ENCODE assay signal across 16 cellular contexts in the genomic region with DNA sequence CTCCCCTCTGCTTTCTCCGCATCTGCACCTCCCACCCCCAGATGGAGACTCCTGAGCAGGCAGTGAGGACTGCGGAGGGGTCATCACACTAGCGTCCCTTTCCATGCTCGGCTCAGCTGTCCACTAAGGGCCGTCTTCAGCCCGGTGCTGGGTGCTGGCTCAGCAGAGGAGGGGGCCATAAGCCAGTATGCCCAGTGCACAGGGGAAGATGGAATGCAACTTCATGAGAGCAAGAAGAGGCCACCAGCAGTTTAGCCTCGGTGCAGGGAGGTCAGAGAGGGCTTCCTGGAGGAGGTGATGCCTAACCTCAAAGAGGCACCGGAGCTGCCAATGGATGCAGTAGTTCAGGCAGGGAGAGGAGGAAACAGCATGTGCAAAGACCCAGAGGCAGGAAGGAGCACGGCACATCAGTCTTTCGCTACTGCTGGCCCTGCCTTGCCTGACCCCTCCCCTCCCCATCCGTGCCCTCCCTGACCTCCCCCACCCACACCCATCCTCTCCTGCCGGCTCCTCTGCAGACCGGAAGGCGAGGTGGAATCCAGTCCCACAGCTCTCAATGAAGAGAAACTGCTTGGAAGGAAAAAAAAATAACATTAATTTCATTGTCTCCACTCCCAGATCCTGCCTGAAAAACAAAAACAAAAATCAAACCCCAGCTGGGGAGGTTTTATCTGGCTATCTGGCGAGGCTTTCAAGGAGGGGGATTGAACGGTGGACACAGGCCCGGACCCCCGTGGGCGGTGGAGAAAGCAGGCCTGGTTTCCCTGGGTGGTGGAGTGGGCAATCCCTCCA. TPM values are rescaled to one million over a fixed set of nuclear protein-coding genes. Genes with fewer than 3 reads are reported as not detected.
DNase-seq lines count a peak whose midpoint lies in the region; ATAC-seq and TF ChIP-seq lines count a peak whose summit lies in the region.
"Had no signal": no experiment of that assay in that cellular context is flagged by ENCODE, and none has a peak within 500 bp of the region (broad histone marks: within the 10 kb centered on the region; RNA-seq: fewer than 3 reads in every experiment).

No MANE protein-coding gene starts in this region.

- H3K4me3 Mint-ChIP-seq in endothelial cell (ENCODE audit: unreplicated experiment) (no peak overlapping the region), mesothelial cell of epicardium (no peak overlapping the region)
- no peak overlapping the region for H3K4me3 Mint-ChIP-seq in activated naive CD4-positive, alpha-beta T cell treated with anti-CD3 and anti-CD28 coated beads, Interleukin-2, amount 10 ng/mL, durations not matched to agents 7 days and 5 days
- H3K4me3 Mint-ChIP-seq: activated naive CD4-positive, alpha-beta T cell treated with anti-CD3 and anti-CD28 coated beads for 36 hours had no signal

- intact Hi-C loops in Panc1 (cut with micrococcal nuclease; ENCODE audit: unreplicated experiment), result loop anchor here (10.0 kb wide), 1 partner anchor 473 kb away; no protein-coding TSS in a partner anchor

- H3K27me3 ChIP-seq in Panc1 (ENCODE audit: control insufficient read depth, insufficient read depth, low read length), result no peaks in the 10 kb centered on the region
- H3K27me3 ChIP-seq in subcutaneous abdominal adipose tissue (ENCODE audit: control insufficient read depth in 5 of 5, insufficient read depth in 4 of 5, low read length in 5 of 5), result no peaks in the 10 kb centered on the region
- H3K27me3 ChIP-seq in GM23248 (replicated peaks; ENCODE audit: insufficient read depth), result no peaks in the 10 kb centered on the region
- H3K27me3 ChIP-seq: MG63 had no signal

- POLR2A ChIA-PET in Panc1 (lab: Charles Lee), result interaction anchor here (0.5 kb wide), 1 partner anchor 45 kb away, joined by 4 read pairs; no protein-coding TSS in a partner anchor

- no peak overlapping the region for H2AFZ ChIP-seq in GM23248

- in situ Hi-C loops in Panc1 (cut with HindIII; ENCODE audit: low pct_unique_long_range_greater_than_20kb, low sequenced_read_pairs) (no loop called here), GM23248 (cut with MboI) (no loop called here)

- H3K9ac ChIP-seq in subcutaneous abdominal adipose tissue (ENCODE audit: low read length in 5 of 5) (no peak overlapping the region), GM23248 (no peak overlapping the region)

- H4K20me1 ChIP-seq in GM23248 (ENCODE audit: insufficient read depth), result no peaks in the 10 kb centered on the region

- peaks cover 25% of the 10 kb centered on the region for H3K27me3 Mint-ChIP-seq in endothelial cell (ENCODE audit: unreplicated experiment)
- H3K27me3 Mint-ChIP-seq in mesothelial cell of epicardium (ENCODE audit: low read depth), result no peaks in the 10 kb centered on the region
- H3K27me3 Mint-ChIP-seq in activated naive CD4-positive, alpha-beta T cell treated with anti-CD3 and anti-CD28 coated beads, Interleukin-2, amount 10 ng/mL, durations not matched to agents 7 days and 5 days, result peaks cover 50% of the 10 kb centered on the region

- H3K4me1 ChIP-seq in Panc1 (ENCODE audit: control insufficient read depth, insufficient read depth, low read length) (peaks cover 35% of the 10 kb centered on the region), subcutaneous abdominal adipose tissue (ENCODE audit: control insufficient read depth in 5 of 5, insufficient read depth in 5 of 5, low read length in 5 of 5) (peaks cover 34 to 95% (median 84%) of the 10 kb centered on the region in 5 donors), GM23248 (ENCODE audit: insufficient read depth) (peaks cover 16% of the 10 kb centered on the region)

- CTCF ChIA-PET in Panc1 (lab: Charles Lee), result no interaction called here
- CTCF ChIA-PET in activated naive CD4-positive, alpha-beta T cell treated with anti-CD3 and anti-CD28 coated beads, Interleukin-2, amount 10 ng/mL, durations not matched to agents 7 days and 5 days (lab: Charles Lee), result no interaction called here

- TF ChIP-seq CTCF in Panc1 (IDR thresholded peaks at IDR 0.05) (no peak), endothelial cell (IDR thresholded peaks at IDR 0.05; ENCODE audit: unreplicated experiment) (no peak), mesothelial cell of epicardium (IDR thresholded peaks at IDR 0.05; ENCODE audit: unreplicated experiment) (no peak)

- ATAC-seq in Panc1, result no peak
- ATAC-seq in HG03571 (IDR thresholded peaks at IDR 0.05; ENCODE audit: unreplicated experiment), result no peak
- no peak for ATAC-seq in GM18907 (IDR thresholded peaks at IDR 0.05; ENCODE audit: unreplicated experiment)

- H3K9me3 ChIP-seq in Panc1 (ENCODE audit: control insufficient read depth, insufficient read depth, low read depth, low read length), result no peaks in the 10 kb centered on the region
- no peaks in the 10 kb centered on the region for H3K9me3 ChIP-seq in subcutaneous abdominal adipose tissue (ENCODE audit: control insufficient read depth in 5 of 5, low read length in 5 of 5)
- H3K9me3 ChIP-seq in GM23248 (ENCODE audit: low read depth), result no peaks in the 10 kb centered on the region
- H3K9me3 ChIP-seq: MG63 had no signal

- no peaks in the 10 kb centered on the region for H3K79me2 ChIP-seq in GM23248 (ENCODE audit: insufficient read depth)

- 63 to 67% methylated on average over 16 to 19 of the region's 19 CpGs for whole genome bisulfite sequencing in GM23248 (ENCODE audit: low coverage in 1 of 2, low lambda C conversion rate in 2 of 2, missing lambda C conversion rate in 2 of 2), 2 experiments

- no peaks in the 10 kb centered on the region for H3K9me3 Mint-ChIP-seq in endothelial cell (ENCODE audit: unreplicated experiment)
- no peaks in the 10 kb centered on the region for H3K9me3 Mint-ChIP-seq in mesothelial cell of epicardium
- no peaks in the 10 kb centered on the region for H3K9me3 Mint-ChIP-seq in activated naive CD4-positive, alpha-beta T cell treated with anti-CD3 and anti-CD28 coated beads, Interleukin-2, amount 10 ng/mL, durations not matched to agents 7 days and 5 days
- H3K9me3 Mint-ChIP-seq: activated naive CD4-positive, alpha-beta T cell treated with anti-CD3 and anti-CD28 coated beads for 36 hours had no signal

- BruUV-seq in Panc1 (replicated peaks; lab: Mats Ljungman, UMichigan), result no TSS peak

- H3K4me1 Mint-ChIP-seq in endothelial cell (ENCODE audit: unreplicated experiment) (peaks cover 75% of the 10 kb centered on the region), mesothelial cell of epicardium (peaks cover 25% of the 10 kb centered on the region)
- peaks cover 18% of the 10 kb centered on the region for H3K4me1 Mint-ChIP-seq in activated naive CD4-positive, alpha-beta T cell treated with anti-CD3 and anti-CD28 coated beads, Interleukin-2, amount 10 ng/mL, durations not matched to agents 7 days and 5 days

- H3K27ac ChIP-seq in Panc1 (ENCODE audit: low read length) (peak overlapping the region; percentile 55; the same call in 1 of the 2 replicates), subcutaneous abdominal adipose tissue (ENCODE audit: low read depth, low read length) (peak overlapping the region; percentile 99), GM23248 (no peak overlapping the region)
- H3K27ac ChIP-seq: epithelial cell of prostate had no signal

- H3K36me3 Mint-ChIP-seq in endothelial cell (ENCODE audit: low read depth, unreplicated experiment), result peaks cover 4% of the 10 kb centered on the region
- H3K36me3 Mint-ChIP-seq in mesothelial cell of epicardium, result no peaks in the 10 kb centered on the region
- no peaks in the 10 kb centered on the region for H3K36me3 Mint-ChIP-seq in activated naive CD4-positive, alpha-beta T cell treated with anti-CD3 and anti-CD28 coated beads, Interleukin-2, amount 10 ng/mL, durations not matched to agents 7 days and 5 days

- H3K4me3 ChIP-seq in Panc1 (ENCODE audit: low read depth in 2 of 2, low read length in 2 of 2), result no peak overlapping the region
- H3K4me3 ChIP-seq in subcutaneous abdominal adipose tissue (ENCODE audit: low read depth in 1 of 5, low read length in 5 of 5), result no peak overlapping the region
- H3K4me3 ChIP-seq in GM23248, result no peak overlapping the region
- H3K4me3 ChIP-seq: MG63 had no signal

- H3F3A ChIP-seq in GM23248 (ENCODE audit: insufficient read depth), result peaks cover 18% of the 10 kb centered on the region

- peak overlapping the region; percentile 72 for H3K27ac Mint-ChIP-seq in endothelial cell (ENCODE audit: unreplicated experiment)
- peak overlapping the region; percentile 53 for H3K27ac Mint-ChIP-seq in mesothelial cell of epicardium
- H3K27ac Mint-ChIP-seq in activated naive CD4-positive, alpha-beta T cell treated with anti-CD3 and anti-CD28 coated beads, Interleukin-2, amount 10 ng/mL, durations not matched to agents 7 days and 5 days, result no peak overlapping the region
- H3K27ac Mint-ChIP-seq: activated naive CD4-positive, alpha-beta T cell treated with anti-CD3 and anti-CD28 coated beads for 36 hours had no signal

- DNase-seq in Panc1 (ENCODE audit: low read depth, low spot score), result no peak
- DNase-seq in endothelial cell (ENCODE audit: low spot score), result no peak
- DNase-seq in mesothelial cell of epicardium (ENCODE audit: low spot score in 2 of 2, unreplicated experiment in 2 of 2), result no peak
- no peak for DNase-seq in GM23248
- no peak for DNase-seq in activated naive CD4-positive, alpha-beta T cell treated with anti-CD3 and anti-CD28 coated beads, Interleukin-2, amount 10 ng/mL, durations not matched to agents 7 days and 5 days
- DNase-seq: activated naive CD4-positive, alpha-beta T cell treated with anti-CD3 and anti-CD28 coated beads for 36 hours; caudate nucleus; mammary epithelial cell; MG63; NCI-H2029 treated with DMSO at 0.1 percent for 48 hours; SHP77 treated with DMSO at 0.1 percent for 48 hours; stimulated activated CD4-positive, alpha-beta T cell treated with anti-CD3 and anti-CD28 coated beads, Interleukin-4, amount 100 ng/mL, for 1 hour had no signal

- H3K4me2 ChIP-seq in GM23248 (ENCODE audit: unreplicated experiment), result no peak overlapping the region

- no peaks in the 10 kb centered on the region for H3K9me2 ChIP-seq in GM23248 (ENCODE audit: insufficient read depth)

- no peaks in the 10 kb centered on the region for H3K36me3 ChIP-seq in Panc1 (ENCODE audit: control insufficient read depth, insufficient read depth, low read length)
- no peaks in the 10 kb centered on the region for H3K36me3 ChIP-seq in subcutaneous abdominal adipose tissue (ENCODE audit: control insufficient read depth in 5 of 5, insufficient read depth in 5 of 5, low read length in 5 of 5)
- H3K36me3 ChIP-seq in GM23248 (ENCODE audit: low read depth), result no peaks in the 10 kb centered on the region
- H3K36me3 ChIP-seq: MG63 had no signal

RNA-seq across cellular contexts. Expression of a gene that starts 15.3 kb away (rescaled TPM):
- total RNA-seq in Panc1 (2021; ENCODE audit: unreplicated experiment), result 248 TPM
- 456 TPM for polyA plus RNA-seq in Panc1 (2012; ENCODE audit: insufficient read length)
- total RNA-seq in endothelial cell (ENCODE audit: unreplicated experiment), result 1,753 TPM
- total RNA-seq in mesothelial cell of epicardium, result 53.9 to 60.6 TPM (median 54.7 TPM) in 3 replicates
- 67.2 and 83.0 TPM in 2 replicates for total RNA-seq in GM23248 (2014; rRNA removed; shearing (Covaris generic))
- 35.7 and 37.4 TPM in 2 replicates for polyA plus RNA-seq in GM23248 (2016; fragmentation: Nextera tagmentation; extraction: Ambion mirVana)
